4 cellular contexts compared by ENCODE assay signal in genomic region chr7:87013136-87013840, GRCh38.
A peak's percentile ranks its signal among the peaks of the same experiment; 100 is the strongest.
TF ChIP-seq lines count a peak whose summit lies in the region.

No MANE protein-coding gene starts in this region.

TF ChIP-seq in A549, 52 proteins besides CTCF, POLR2A, EP300 and RAD21:
- TF ChIP-seq MAFK (IDR thresholded peaks at IDR 0.05; ENCODE audit: partially characterized antibody) (peak; percentile 6), MYC (IDR thresholded peaks at IDR 0.05; ENCODE audit: borderline replicate concordance, low read length) (no peak), TFCP2L1 (CRISPR knock-in tag; IDR thresholded peaks at IDR 0.05) (no peak)

TF ChIP-seq in IMR-90, 13 proteins besides CTCF, POLR2A, EP300 and RAD21:
- TF ChIP-seq ELK1 (IDR thresholded peaks at IDR 0.05; ENCODE audit: borderline replicate concordance, low read depth, low read length): no peak
- no peak for TF ChIP-seq USF2 (IDR thresholded peaks at IDR 0.05; ENCODE audit: low read depth, low read length)
- peak; percentile 26; the same call in 1 of the 2 replicates for TF ChIP-seq MAFK (IDR thresholded peaks at IDR 0.05; ENCODE audit: low read depth, low read length)

TF ChIP-seq in WTC11, 78 proteins besides CTCF, POLR2A, EP300 and RAD21 (continues in another document):
- TF ChIP-seq, protein P1, sequence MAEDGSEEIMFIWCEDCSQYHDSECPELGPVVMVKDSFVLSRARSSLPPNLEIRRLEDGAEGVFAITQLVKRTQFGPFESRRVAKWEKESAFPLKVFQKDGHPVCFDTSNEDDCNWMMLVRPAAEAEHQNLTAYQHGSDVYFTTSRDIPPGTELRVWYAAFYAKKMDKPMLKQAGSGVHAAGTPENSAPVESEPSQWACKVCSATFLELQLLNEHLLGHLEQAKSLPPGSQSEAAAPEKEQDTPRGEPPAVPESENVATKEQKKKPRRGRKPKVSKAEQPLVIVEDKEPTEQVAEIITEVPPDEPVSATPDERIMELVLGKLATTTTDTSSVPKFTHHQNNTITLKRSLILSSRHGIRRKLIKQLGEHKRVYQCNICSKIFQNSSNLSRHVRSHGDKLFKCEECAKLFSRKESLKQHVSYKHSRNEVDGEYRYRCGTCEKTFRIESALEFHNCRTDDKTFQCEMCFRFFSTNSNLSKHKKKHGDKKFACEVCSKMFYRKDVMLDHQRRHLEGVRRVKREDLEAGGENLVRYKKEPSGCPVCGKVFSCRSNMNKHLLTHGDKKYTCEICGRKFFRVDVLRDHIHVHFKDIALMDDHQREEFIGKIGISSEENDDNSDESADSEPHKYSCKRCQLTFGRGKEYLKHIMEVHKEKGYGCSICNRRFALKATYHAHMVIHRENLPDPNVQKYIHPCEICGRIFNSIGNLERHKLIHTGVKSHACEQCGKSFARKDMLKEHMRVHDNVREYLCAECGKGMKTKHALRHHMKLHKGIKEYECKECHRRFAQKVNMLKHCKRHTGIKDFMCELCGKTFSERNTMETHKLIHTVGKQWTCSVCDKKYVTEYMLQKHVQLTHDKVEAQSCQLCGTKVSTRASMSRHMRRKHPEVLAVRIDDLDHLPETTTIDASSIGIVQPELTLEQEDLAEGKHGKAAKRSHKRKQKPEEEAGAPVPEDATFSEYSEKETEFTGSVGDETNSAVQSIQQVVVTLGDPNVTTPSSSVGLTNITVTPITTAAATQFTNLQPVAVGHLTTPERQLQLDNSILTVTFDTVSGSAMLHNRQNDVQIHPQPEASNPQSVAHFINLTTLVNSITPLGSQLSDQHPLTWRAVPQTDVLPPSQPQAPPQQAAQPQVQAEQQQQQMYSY (CRISPR knock-in tag; IDR thresholded peaks at IDR 0.05): no peak
- TF ChIP-seq NFATC4 (CRISPR knock-in tag; IDR thresholded peaks at IDR 0.05) (no peak), ESRRA (CRISPR knock-in tag; IDR thresholded peaks at IDR 0.05; ENCODE audit: borderline replicate concordance) (no peak), ZNF281 (CRISPR knock-in tag; IDR thresholded peaks at IDR 0.05) (no peak), SMAD3 (CRISPR knock-in tag; IDR thresholded peaks at IDR 0.05; ENCODE audit: borderline replicate concordance) (no peak), ZNF263 (CRISPR knock-in tag; IDR thresholded peaks at IDR 0.05; ENCODE audit: low read depth) (no peak), CDX4 (CRISPR knock-in tag; IDR thresholded peaks at IDR 0.05; ENCODE audit: borderline replicate concordance) (no peak)
- TF ChIP-seq, protein P2, sequence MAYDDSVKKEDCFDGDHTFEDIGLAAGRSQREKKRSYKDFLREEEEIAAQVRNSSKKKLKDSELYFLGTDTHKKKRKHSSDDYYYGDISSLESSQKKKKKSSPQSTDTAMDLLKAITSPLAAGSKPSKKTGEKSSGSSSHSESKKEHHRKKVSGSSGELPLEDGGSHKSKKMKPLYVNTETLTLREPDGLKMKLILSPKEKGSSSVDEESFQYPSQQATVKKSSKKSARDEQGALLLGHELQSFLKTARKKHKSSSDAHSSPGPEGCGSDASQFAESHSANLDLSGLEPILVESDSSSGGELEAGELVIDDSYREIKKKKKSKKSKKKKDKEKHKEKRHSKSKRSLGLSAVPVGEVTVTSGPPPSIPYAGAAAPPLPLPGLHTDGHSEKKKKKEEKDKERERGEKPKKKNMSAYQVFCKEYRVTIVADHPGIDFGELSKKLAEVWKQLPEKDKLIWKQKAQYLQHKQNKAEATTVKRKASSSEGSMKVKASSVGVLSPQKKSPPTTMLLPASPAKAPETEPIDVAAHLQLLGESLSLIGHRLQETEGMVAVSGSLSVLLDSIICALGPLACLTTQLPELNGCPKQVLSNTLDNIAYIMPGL (CRISPR knock-in tag; IDR thresholded peaks at IDR 0.05): no peak

TF ChIP-seq in SK-N-SH treated with all-trans-retinoic acid at 6 μM for 48 hours, 23 proteins besides CTCF, POLR2A, EP300 and RAD21:
- TF ChIP-seq, protein P3, sequence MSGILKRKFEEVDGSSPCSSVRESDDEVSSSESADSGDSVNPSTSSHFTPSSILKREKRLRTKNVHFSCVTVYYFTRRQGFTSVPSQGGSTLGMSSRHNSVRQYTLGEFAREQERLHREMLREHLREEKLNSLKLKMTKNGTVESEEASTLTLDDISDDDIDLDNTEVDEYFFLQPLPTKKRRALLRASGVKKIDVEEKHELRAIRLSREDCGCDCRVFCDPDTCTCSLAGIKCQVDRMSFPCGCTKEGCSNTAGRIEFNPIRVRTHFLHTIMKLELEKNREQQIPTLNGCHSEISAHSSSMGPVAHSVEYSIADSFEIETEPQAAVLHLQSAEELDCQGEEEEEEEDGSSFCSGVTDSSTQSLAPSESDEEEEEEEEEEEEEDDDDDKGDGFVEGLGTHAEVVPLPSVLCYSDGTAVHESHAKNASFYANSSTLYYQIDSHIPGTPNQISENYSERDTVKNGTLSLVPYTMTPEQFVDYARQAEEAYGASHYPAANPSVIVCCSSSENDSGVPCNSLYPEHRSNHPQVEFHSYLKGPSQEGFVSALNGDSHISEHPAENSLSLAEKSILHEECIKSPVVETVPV (CRISPR knock-in tag; IDR thresholded peaks at IDR 0.05): no peak
- TF ChIP-seq ZC3H10 (CRISPR knock-in tag; IDR thresholded peaks at IDR 0.05): no peak
- TF ChIP-seq ARNTL (CRISPR knock-in tag; IDR thresholded peaks at IDR 0.05; ENCODE audit: borderline replicate concordance, low read depth): no peak
- no peak for TF ChIP-seq BACH2 (CRISPR knock-in tag; IDR thresholded peaks at IDR 0.05; ENCODE audit: borderline replicate concordance)
- TF ChIP-seq CREB5 (CRISPR knock-in tag; IDR thresholded peaks at IDR 0.05; ENCODE audit: low read depth): no peak
- no peak for TF ChIP-seq RARB (CRISPR knock-in tag; IDR thresholded peaks at IDR 0.05)
- TF ChIP-seq CSDC2 (CRISPR knock-in tag; IDR thresholded peaks at IDR 0.05): no peak
